ENCODE assay signal across 8 cellular contexts in the genomic region with DNA sequence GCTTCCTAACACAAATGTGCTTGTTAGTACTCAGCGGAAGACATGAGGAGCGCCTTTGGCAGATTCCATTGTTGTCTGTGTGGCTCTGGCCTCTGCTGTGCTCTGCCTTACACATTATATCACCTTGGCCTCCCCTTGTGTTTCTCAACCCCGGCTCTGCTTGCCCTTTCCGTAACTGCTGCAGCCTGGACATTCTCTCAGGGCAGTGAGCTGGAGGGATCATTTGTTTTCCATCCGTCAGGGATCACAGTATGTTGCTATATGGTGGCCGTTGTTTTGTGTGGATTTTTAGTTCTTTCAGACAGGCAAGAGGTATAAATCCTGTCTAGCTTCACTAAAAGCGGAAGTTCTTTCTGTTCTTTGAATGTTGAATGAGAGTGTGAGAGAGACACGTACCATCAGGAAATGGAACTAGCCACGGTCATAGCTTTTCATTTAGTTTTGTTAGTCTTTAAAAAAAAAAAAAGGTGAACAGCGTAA.
DNase-seq lines count a peak whose midpoint lies in the region; ATAC-seq and TF ChIP-seq lines count a peak whose summit lies in the region.

No MANE protein-coding gene starts in this region.

- H3K27ac ChIP-seq in DOHH2 (ENCODE audit: low read depth, low read length) (peak overlapping the region; percentile 38), endodermal cell (ENCODE audit: low read depth, low read length) (peak overlapping the region; percentile 65), colonic mucosa (no peak overlapping the region)

- H3K36me3 ChIP-seq in DOHH2 (ENCODE audit: control insufficient read depth, low read length) (no peaks in the 10 kb centered on the region), endodermal cell (ENCODE audit: control insufficient read depth, insufficient read depth, low read length) (peaks cover 39% of the 10 kb centered on the region), colonic mucosa (no peaks in the 10 kb centered on the region)

- intact Hi-C loops in colonic mucosa (cut with DNase I): no loop called here

- no peak overlapping the region for H3K4me3 Mint-ChIP-seq in endodermal cell

- DNase-seq in GM20000 (ENCODE audit: low spot score): peak; percentile 77
- no peak for DNase-seq in endodermal cell
- no peak for DNase-seq in colonic mucosa
- no peak for DNase-seq in dedifferentiated amniotic fluid mesenchymal stem cell (ENCODE audit: extremely low spot score)
- DNase-seq in NCI-H774 (lab: John Stamatoyannopoulos, UW): no peak
- DNase-seq in NCI-H2081 (lab: John Stamatoyannopoulos, UW): no peak

- H4K20me1 ChIP-seq in DOHH2 (ENCODE audit: control insufficient read depth, insufficient read depth, low read depth, low read length): no peaks in the 10 kb centered on the region

- peaks cover 6% of the 10 kb centered on the region; the same call in 1 of the 2 replicates for H3K79me2 ChIP-seq in DOHH2 (ENCODE audit: control insufficient read depth, low read length)

- peaks cover 19% of the 10 kb centered on the region for H3K4me1 ChIP-seq in DOHH2 (ENCODE audit: control insufficient read depth, low read length)
- peaks cover 6% of the 10 kb centered on the region for H3K4me1 ChIP-seq in endodermal cell (ENCODE audit: control insufficient read depth, insufficient read depth, low read length)
- H3K4me1 ChIP-seq in colonic mucosa: no peaks in the 10 kb centered on the region

- no peaks in the 10 kb centered on the region for H3K27me3 ChIP-seq in DOHH2 (ENCODE audit: control insufficient read depth, low read length)
- no peaks in the 10 kb centered on the region for H3K27me3 ChIP-seq in endodermal cell (ENCODE audit: control insufficient read depth, insufficient read depth, low read length, poor library complexity, severe bottlenecking)
- H3K27me3 ChIP-seq in colonic mucosa: no peaks in the 10 kb centered on the region

- H3K4me2 ChIP-seq in DOHH2 (ENCODE audit: low read length): peak overlapping the region; percentile 62

- 75 to 89% methylated on average over 4 to 9 of the region's 10 CpGs for WGBS in endodermal cell (ENCODE audit: insufficient coverage in 1 of 2, insufficient read length in 1 of 2), 2 experiments

- peaks cover 42% of the 10 kb centered on the region for H3K36me3 Mint-ChIP-seq in endodermal cell (ENCODE audit: low read depth)

- TF ChIP-seq CTCF in DOHH2 (IDR thresholded peaks at IDR 0.05; ENCODE audit: low read depth, low read length, poor library complexity, severe bottlenecking) (no peak), GM20000 (IDR thresholded peaks at IDR 0.05; ENCODE audit: extremely low read depth, missing control alignments) (no peak), endodermal cell (conservative IDR thresholded peaks at IDR 0.05) (no peak), colonic mucosa (IDR thresholded peaks at IDR 0.05) (no peak)

- H3K9ac ChIP-seq in endodermal cell (ENCODE audit: extremely low read depth, low read length, poor library complexity, severe bottlenecking) (no peak overlapping the region), colonic mucosa (ENCODE audit: low read depth in 2 of 2, low read length in 2 of 2) (no peak overlapping the region)

- H3K4me1 Mint-ChIP-seq in endodermal cell: peaks cover 36% of the 10 kb centered on the region

- H3K27me3 Mint-ChIP-seq in endodermal cell (ENCODE audit: insufficient read depth): no peaks in the 10 kb centered on the region

- H3K4me3 ChIP-seq in DOHH2 (ENCODE audit: low read length) (peak overlapping the region; percentile 36), endodermal cell (ENCODE audit: low read length) (peak overlapping the region; percentile 1), colonic mucosa (no peak overlapping the region)

- no peaks in the 10 kb centered on the region for H3F3A ChIP-seq in DOHH2 (ENCODE audit: control insufficient read depth, insufficient read depth)

- peak overlapping the region; percentile 1 for H3K27ac Mint-ChIP-seq in endodermal cell

- ATAC-seq in HG03558 (IDR thresholded peaks at IDR 0.05; ENCODE audit: extremely low read depth, unreplicated experiment): peak; percentile 65

- peaks cover 37% of the 10 kb centered on the region for H3K9me3 Mint-ChIP-seq in endodermal cell

- no peaks in the 10 kb centered on the region for H3K9me2 ChIP-seq in DOHH2 (replicated peaks; ENCODE audit: control insufficient read depth, low read length)

- H3K9me3 ChIP-seq in DOHH2 (ENCODE audit: control insufficient read depth, insufficient read depth, low read length): peaks cover 14% of the 10 kb centered on the region; the same call in 1 of the 2 replicates
- H3K9me3 ChIP-seq in endodermal cell (ENCODE audit: control insufficient read depth, low read length): peaks cover 35% of the 10 kb centered on the region
- H3K9me3 ChIP-seq in colonic mucosa: no peaks in the 10 kb centered on the region
